8 cellular contexts compared by ENCODE assay signal in genomic region chr6:12012231-12012565, GRCh38. TPM values are rescaled to one million over a fixed set of nuclear protein-coding genes. Genes with fewer than 3 reads are reported as not detected.
DNase-seq lines count a peak whose midpoint lies in the region; ATAC-seq and TF ChIP-seq lines count a peak whose summit lies in the region.

TSS of gene HIVEP1 (plus strand) at chr6:12012312. CDS start at chr6:12015629, 3,317 bp downstream.

- CTCF ChIA-PET in CD4-positive, alpha-beta memory T cell (lab: Charles Lee; ENCODE audit: partially characterized antibody), result no interaction called here

- H3K9me3 Mint-ChIP-seq in CD4-positive, alpha-beta memory T cell, result peaks cover 0 to 5% (median 0%) of the 10 kb centered on the region in 8 donors
- H3K9me3 Mint-ChIP-seq in endothelial cell (ENCODE audit: unreplicated experiment), result no peaks in the 10 kb centered on the region

- intact Hi-C loops in CD4-positive, alpha-beta memory T cell (cut with micrococcal nuclease), result loop anchor here (5.0 to 10.0 kb wide), 3 partner anchors 125 to 1175 kb away; partner anchors contain the start of gene MAK

- peaks cover 32 to 64% (median 49%) of the 10 kb centered on the region in 4 donors for H3K4me1 Mint-ChIP-seq in CD4-positive, alpha-beta memory T cell
- peaks cover 26% of the 10 kb centered on the region for H3K4me1 Mint-ChIP-seq in T-helper 17 cell
- H3K4me1 Mint-ChIP-seq in endothelial cell (ENCODE audit: unreplicated experiment), result peaks cover 23% of the 10 kb centered on the region

- peaks cover 37% of the 10 kb centered on the region for H3K4me1 ChIP-seq in CD4-positive, alpha-beta memory T cell (ENCODE audit: insufficient read depth, low read length)
- H3K4me1 ChIP-seq in mononuclear cell (ENCODE audit: insufficient read depth, low read length) (peaks cover 23% of the 10 kb centered on the region), tibial nerve (peaks cover 0 to 33% (median 17%) of the 10 kb centered on the region in 4 donors)

- POLR2A ChIA-PET in CD4-positive, alpha-beta memory T cell (lab: Charles Lee; ENCODE audit: partially characterized antibody), result interaction anchor here (0.6 to 6.4 kb wide), 9 partner anchors 10 to 300 kb away, joined by 3 to 45 read pairs (median 3); no protein-coding TSS in a partner anchor

- no peaks in the 10 kb centered on the region for H3K27me3 ChIP-seq in CD4-positive, alpha-beta memory T cell (ENCODE audit: insufficient read depth, low read length)
- H3K27me3 ChIP-seq in mononuclear cell (ENCODE audit: insufficient read depth, low read length) (no peaks in the 10 kb centered on the region), tibial nerve (no peaks in the 10 kb centered on the region)

- no peak for TF ChIP-seq CTCF in endothelial cell (IDR thresholded peaks at IDR 0.05; ENCODE audit: unreplicated experiment)
- TF ChIP-seq CTCF in tibial nerve (IDR thresholded peaks at IDR 0.05), result no peak

- 1% methylated on average over 22 to 36 of the region's 46 CpGs for WGBS in tibial nerve, 2 donors

- DNase-seq in CD4-positive, alpha-beta memory T cell, result no peak
- no peak for DNase-seq in T-helper 17 cell
- DNase-seq in endothelial cell (ENCODE audit: low spot score), result peak; percentile 53
- no peak for DNase-seq in tibial nerve (ENCODE audit: low spot score in 2 of 2)

- peaks cover 22 to 34% of the 10 kb centered on the region in 2 donors for H3K36me3 Mint-ChIP-seq in CD4-positive, alpha-beta memory T cell
- H3K36me3 Mint-ChIP-seq in T-helper 17 cell (ENCODE audit: low read depth) (peaks cover 9% of the 10 kb centered on the region), endothelial cell (ENCODE audit: low read depth, unreplicated experiment) (peaks cover 6% of the 10 kb centered on the region)

- H3K4me3 ChIP-seq in CD4-positive, alpha-beta memory T cell (ENCODE audit: low read length in 2 of 2), result peak within 1 kb of the TSS; percentile 9 to 85
- H3K4me3 ChIP-seq in mononuclear cell (ENCODE audit: low read length), result peak within 1 kb of the TSS; percentile 77
- peak within 1 kb of the TSS; percentile 63 to 93 (median 75) for H3K4me3 ChIP-seq in tibial nerve

- peak; percentile 5 for ATAC-seq in HG02642 (IDR thresholded peaks at IDR 0.05; ENCODE audit: poor library complexity, unreplicated experiment)
- ATAC-seq in T-helper 17 cell, result no peak
- no peak for ATAC-seq in GM19395 (IDR thresholded peaks at IDR 0.05; ENCODE audit: unreplicated experiment)
- ATAC-seq in HG02870 (IDR thresholded peaks at IDR 0.05; ENCODE audit: unreplicated experiment), result no peak

- peak in 1 of 2 donors; percentile 19 for TF ChIP-seq EP300 in tibial nerve (IDR thresholded peaks at IDR 0.05)

- peak within 1 kb of the TSS; percentile 98 to 100 (median 99) for H3K27ac Mint-ChIP-seq in CD4-positive, alpha-beta memory T cell
- H3K27ac Mint-ChIP-seq in T-helper 17 cell (peak within 1 kb of the TSS; percentile 100), endothelial cell (ENCODE audit: unreplicated experiment) (peak within 1 kb of the TSS; percentile 98)

- no peaks in the 10 kb centered on the region for H3K9me3 ChIP-seq in CD4-positive, alpha-beta memory T cell (ENCODE audit: control insufficient read depth in 1 of 2, low read length in 2 of 2)
- H3K9me3 ChIP-seq in T-helper 17 cell (ENCODE audit: control insufficient read depth, low read length, poor library complexity, severe bottlenecking) (no peaks in the 10 kb centered on the region), mononuclear cell (ENCODE audit: low read depth, low read length) (no peaks in the 10 kb centered on the region), tibial nerve (no peaks in the 10 kb centered on the region)

- H3K36me3 ChIP-seq in CD4-positive, alpha-beta memory T cell (ENCODE audit: insufficient read depth, low read length), result peaks cover 14% of the 10 kb centered on the region
- H3K36me3 ChIP-seq in tibial nerve, result peaks cover 0 to 6% (median 0%) of the 10 kb centered on the region in 3 donors

- peak within 1 kb of the TSS; percentile 61 for H3K27ac ChIP-seq in CD4-positive, alpha-beta memory T cell (ENCODE audit: low read depth, low read length)
- H3K27ac ChIP-seq in tibial nerve, result peak within 1 kb of the TSS; percentile 72 to 97 (median 92)

- TF ChIP-seq POLR2A in tibial nerve (IDR thresholded peaks at IDR 0.05), result peak in 1 of 2 donors; percentile 33

- H3K27me3 Mint-ChIP-seq in CD4-positive, alpha-beta memory T cell, result peaks cover 0 to 3% of the 10 kb centered on the region in 2 donors
- H3K27me3 Mint-ChIP-seq in T-helper 17 cell, result no peaks in the 10 kb centered on the region
- H3K27me3 Mint-ChIP-seq in endothelial cell (ENCODE audit: unreplicated experiment), result peaks cover 14% of the 10 kb centered on the region

- peak within 1 kb of the TSS; percentile 95 to 99 (median 98) for H3K4me3 Mint-ChIP-seq in CD4-positive, alpha-beta memory T cell
- H3K4me3 Mint-ChIP-seq in T-helper 17 cell, result peak within 1 kb of the TSS; percentile 99
- peak within 1 kb of the TSS; percentile 98 for H3K4me3 Mint-ChIP-seq in endothelial cell (ENCODE audit: unreplicated experiment)

RNA-seq across cellular contexts. Expression of gene HIVEP1, which starts in this region (rescaled TPM):
- total RNA-seq in CD4-positive, alpha-beta memory T cell, result 10 to 100 TPM; 16.6 to 17.6 TPM
- 1 to 10 TPM in 1 of 2 donors, under 1 TPM in 1; 0.47 to 7.2 TPM for polyA plus RNA-seq in CD4-positive, alpha-beta memory T cell
- total RNA-seq in T-helper 17 cell (10 to 100 TPM; 63.4 to 70.0 TPM), endothelial cell (ENCODE audit: unreplicated experiment) (19.0 TPM), mononuclear cell (127 TPM), tibial nerve (10 to 100 TPM; 14.9 to 30.6 (median 22.2) TPM)
